Comparison of ENCODE assay signal across 1 cellular context in genomic region chr1:155209373-155209721, GRCh38.
TF ChIP-seq lines count a peak whose summit lies in the region.

No MANE protein-coding gene starts in this region.

TF ChIP-seq in endothelial cell of umbilical vein, 7 proteins besides CTCF, POLR2A, EP300 and RAD21:
- TF ChIP-seq EZH2 (IDR thresholded peaks at IDR 0.05; ENCODE audit: borderline replicate concordance, low read depth, low read length, severe bottlenecking) = no peak
- no peak for TF ChIP-seq FOS (IDR thresholded peaks at IDR 0.05; ENCODE audit: borderline replicate concordance, insufficient read depth, low read length)
- no peak for TF ChIP-seq MYC (IDR thresholded peaks at IDR 0.05; ENCODE audit: low read depth, low read length)
- no peak for TF ChIP-seq POLR2AphosphoS5 (IDR thresholded peaks at IDR 0.05; ENCODE audit: insufficient read depth, low read depth, low read length)
- no peak for TF ChIP-seq JUN (IDR thresholded peaks at IDR 0.05; ENCODE audit: borderline replicate concordance, insufficient read depth, insufficient read length, low read depth)
- no peak for TF ChIP-seq MAX (IDR thresholded peaks at IDR 0.05; ENCODE audit: insufficient read depth, insufficient read length)
- TF ChIP-seq GATA2 (IDR thresholded peaks at IDR 0.05; ENCODE audit: insufficient read depth, insufficient read length, low read depth, low read length) = no peak
